In genomic region chr15:63602595-63602994, GRCh38 we compare ENCODE assay signal across 16 cellular contexts. TPM values are rescaled to one million over a fixed set of nuclear protein-coding genes. Genes with fewer than 3 reads are reported as not detected.
A peak's percentile ranks its signal among the peaks of the same experiment; 100 is the strongest.
DNase-seq lines count a peak whose midpoint lies in the region; ATAC-seq and TF ChIP-seq lines count a peak whose summit lies in the region.
"Had no signal": no experiment of that assay in that cellular context is flagged by ENCODE, and none has a peak within 500 bp of the region (broad histone marks: within the 10 kb centered on the region; RNA-seq: fewer than 3 reads in every experiment).

No MANE protein-coding gene starts in this region.

- intact Hi-C loops in Right ventricle myocardium inferior (cut with DNase I) (no loop called here), vagina (cut with DNase I) (loop anchor here (10.0 kb wide), 1 partner anchor 118 kb away; no protein-coding TSS in a partner anchor)

- H3K27ac Mint-ChIP-seq in activated T-cell treated with anti-CD3 and anti-CD28 coated beads, Interleukin-2, amount 50 U/mL, for 72 hours = no peak overlapping the region
- H3K27ac Mint-ChIP-seq in T-helper 17 cell (peak overlapping the region; percentile 91), endodermal cell (no peak overlapping the region)
- peak overlapping the region; percentile 82 for H3K27ac Mint-ChIP-seq in stimulated activated memory B cell treated with anti-CD40 and anti-IgM and Interleukin-4, amounts not matched to agents 10 μg/mL and 1 μg/mL and 100 μg/mL, for 72 hours

- no peak for TF ChIP-seq CTCF in endodermal cell (conservative IDR thresholded peaks at IDR 0.05)
- TF ChIP-seq CTCF in vagina (IDR thresholded peaks at IDR 0.05) = no peak

- no peak for ATAC-seq in activated T-cell treated with anti-CD3 and anti-CD28 coated beads, Interleukin-2, amount 50 U/mL, for 72 hours (replicated peaks in 1 of 2)
- ATAC-seq in T-helper 17 cell (no peak), Right ventricle myocardium inferior (no peak)
- no peak for ATAC-seq in stimulated activated memory B cell treated with anti-CD40 and anti-IgM and Interleukin-4, amounts not matched to agents 10 μg/mL and 1 μg/mL and 100 μg/mL, for 72 hours
- ATAC-seq: left lung, PC-3, right cardiac atrium had no signal

- DNase-seq in activated T-cell treated with anti-CD3 and anti-CD28 coated beads, Interleukin-2, amount 50 U/mL, for 72 hours = no peak
- DNase-seq in activated T-cell treated with anti-CD3 and anti-CD28 coated beads, Interleukin-2, amount 50 U/mL, for 48 hours = no peak
- DNase-seq in T-helper 17 cell = no peak
- no peak for DNase-seq in endodermal cell
- no peak for DNase-seq in Right ventricle myocardium inferior (ENCODE audit: missing footprints)
- no peak for DNase-seq in vagina (ENCODE audit: extremely low spot score in 2 of 2)
- DNase-seq in stimulated activated CD4-positive, alpha-beta T cell treated with anti-CD3 and anti-CD28 coated beads, Interleukin-12 subunit alpha, Interleukin-12 subunit beta, amount 100 ng/mL, for 4 hours = no peak
- DNase-seq: activated CD4-positive, CD25-positive, alpha-beta regulatory T cell; effector memory CD4-positive, alpha-beta T cell; left lung; NCI-H446; PC-3; SK-N-SH; stimulated activated CD4-positive, alpha-beta T cell treated with anti-CD3 and anti-CD28 coated beads, Interleukin-2, amount 100 ng/mL, for 24 hours had no signal

- no peaks in the 10 kb centered on the region for H3K9me3 ChIP-seq in T-helper 17 cell (ENCODE audit: control insufficient read depth, low read length, poor library complexity, severe bottlenecking)
- no peaks in the 10 kb centered on the region for H3K9me3 ChIP-seq in endodermal cell (ENCODE audit: control insufficient read depth, low read length)
- H3K9me3 ChIP-seq in vagina = no peaks in the 10 kb centered on the region
- H3K9me3 ChIP-seq: left lung, SK-N-SH had no signal

- H3K9me3 Mint-ChIP-seq in activated T-cell treated with anti-CD3 and anti-CD28 coated beads, Interleukin-2, amount 50 U/mL, for 72 hours = no peaks in the 10 kb centered on the region
- no peaks in the 10 kb centered on the region for H3K9me3 Mint-ChIP-seq in endodermal cell
- no peaks in the 10 kb centered on the region for H3K9me3 Mint-ChIP-seq in stimulated activated memory B cell treated with anti-CD40 and anti-IgM and Interleukin-4, amounts not matched to agents 10 μg/mL and 1 μg/mL and 100 μg/mL, for 72 hours

- peak overlapping the region; percentile 21 to 38 for H3K4me3 Mint-ChIP-seq in activated T-cell treated with anti-CD3 and anti-CD28 coated beads, Interleukin-2, amount 50 U/mL, for 72 hours
- H3K4me3 Mint-ChIP-seq in T-helper 17 cell (peak overlapping the region; percentile 53), endodermal cell (peak overlapping the region; percentile 72)
- no peak overlapping the region for H3K4me3 Mint-ChIP-seq in stimulated activated memory B cell treated with anti-CD40 and anti-IgM and Interleukin-4, amounts not matched to agents 10 μg/mL and 1 μg/mL and 100 μg/mL, for 72 hours

- 95 to 96% methylated on average over 3 of the region's 3 CpGs for WGBS in endodermal cell (ENCODE audit: insufficient coverage in 1 of 2, insufficient read length in 1 of 2), 2 experiments

- H3K9ac ChIP-seq in endodermal cell (ENCODE audit: extremely low read depth, low read length, poor library complexity, severe bottlenecking) = no peak overlapping the region
- H3K9ac ChIP-seq: SK-N-SH had no signal

- no peak for TF ChIP-seq POLR2A in vagina (IDR thresholded peaks at IDR 0.05)

- H3K27ac ChIP-seq in endodermal cell (ENCODE audit: low read depth, low read length) (no peak overlapping the region), vagina (no peak overlapping the region)
- H3K27ac ChIP-seq: left lung had no signal

- peaks cover 11% of the 10 kb centered on the region for H3K4me1 ChIP-seq in endodermal cell (ENCODE audit: control insufficient read depth, insufficient read depth, low read length)
- peaks cover 51% of the 10 kb centered on the region for H3K4me1 ChIP-seq in vagina

- H3K27me3 ChIP-seq in endodermal cell (ENCODE audit: control insufficient read depth, insufficient read depth, low read length, poor library complexity, severe bottlenecking) = peaks cover 11% of the 10 kb centered on the region
- H3K27me3 ChIP-seq in vagina = no peaks in the 10 kb centered on the region
- H3K27me3 ChIP-seq: left lung had no signal

- no peaks in the 10 kb centered on the region for H3K27me3 Mint-ChIP-seq in activated T-cell treated with anti-CD3 and anti-CD28 coated beads, Interleukin-2, amount 50 U/mL, for 72 hours (ENCODE audit: low read depth)
- H3K27me3 Mint-ChIP-seq in T-helper 17 cell = no peaks in the 10 kb centered on the region
- H3K27me3 Mint-ChIP-seq in endodermal cell (ENCODE audit: insufficient read depth) = peaks cover 16% of the 10 kb centered on the region
- no peaks in the 10 kb centered on the region for H3K27me3 Mint-ChIP-seq in stimulated activated memory B cell treated with anti-CD40 and anti-IgM and Interleukin-4, amounts not matched to agents 10 μg/mL and 1 μg/mL and 100 μg/mL, for 72 hours

- H3K4me3 ChIP-seq in endodermal cell (ENCODE audit: low read length) (no peak overlapping the region), vagina (no peak overlapping the region)

- peaks cover 3% of the 10 kb centered on the region for H3K36me3 ChIP-seq in endodermal cell (ENCODE audit: control insufficient read depth, insufficient read depth, low read length)
- peaks cover 0 to 2% of the 10 kb centered on the region in 2 donors for H3K36me3 ChIP-seq in vagina

- H3K36me3 Mint-ChIP-seq in activated T-cell treated with anti-CD3 and anti-CD28 coated beads, Interleukin-2, amount 50 U/mL, for 72 hours (ENCODE audit: insufficient read depth in 2 of 2) = peaks cover 0 to 2% of the 10 kb centered on the region in 2 donors
- H3K36me3 Mint-ChIP-seq in T-helper 17 cell (ENCODE audit: low read depth) (no peaks in the 10 kb centered on the region), endodermal cell (ENCODE audit: low read depth) (peaks cover 5% of the 10 kb centered on the region)
- H3K36me3 Mint-ChIP-seq in stimulated activated memory B cell treated with anti-CD40 and anti-IgM and Interleukin-4, amounts not matched to agents 10 μg/mL and 1 μg/mL and 100 μg/mL, for 72 hours = peaks cover 12% of the 10 kb centered on the region

- peaks cover 69% of the 10 kb centered on the region for H3K4me1 Mint-ChIP-seq in activated T-cell treated with anti-CD3 and anti-CD28 coated beads, Interleukin-2, amount 50 U/mL, for 72 hours (ENCODE audit: low read depth)
- H3K4me1 Mint-ChIP-seq in T-helper 17 cell (peaks cover 42% of the 10 kb centered on the region), endodermal cell (peaks cover 27% of the 10 kb centered on the region)
- H3K4me1 Mint-ChIP-seq in stimulated activated memory B cell treated with anti-CD40 and anti-IgM and Interleukin-4, amounts not matched to agents 10 μg/mL and 1 μg/mL and 100 μg/mL, for 72 hours = peaks cover 62% of the 10 kb centered on the region

RNA-seq across cellular contexts. Expression of gene FBXL22, which starts 5.4 kb away (rescaled TPM):
- total RNA-seq in activated T-cell treated with anti-CD3 and anti-CD28 coated beads, Interleukin-2, amount 50 U/mL, for 72 hours = 1 to 10 TPM in 1 of 2 donors, under 1 TPM in 1; 0.79 to 1.3 TPM
- total RNA-seq in T-helper 17 cell (1 to 10 TPM in 1 of 2 donors, under 1 TPM in 1; 0.81 to 1.1 TPM), endodermal cell (under 1 TPM; 0.29 to 0.90 TPM), Right ventricle myocardium inferior (33.2 TPM), vagina (10.1 TPM)
- 0.46 TPM for polyA plus RNA-seq in endodermal cell (2013, experiment 1 of 2)
- 0.58 TPM for polyA plus RNA-seq in endodermal cell (2013, experiment 2 of 2)

Comparison
In these comparisons a context has a peak if more than half of its experiments do, and no peak if none do; other contexts are left out.
1. H3K27ac Mint-ChIP-seq: peak in T-helper 17 cell (single experiment) and stimulated activated memory B cell treated with anti-CD40 and anti-IgM and Interleukin-4, amounts not matched to agents 10 μg/mL and 1 μg/mL and 100 μg/mL, for 72 hours (single experiment); none in activated T-cell treated with anti-CD3 and anti-CD28 coated beads, Interleukin-2, amount 50 U/mL, for 72 hours (single experiment) and endodermal cell (single experiment).